In the genomic region with DNA sequence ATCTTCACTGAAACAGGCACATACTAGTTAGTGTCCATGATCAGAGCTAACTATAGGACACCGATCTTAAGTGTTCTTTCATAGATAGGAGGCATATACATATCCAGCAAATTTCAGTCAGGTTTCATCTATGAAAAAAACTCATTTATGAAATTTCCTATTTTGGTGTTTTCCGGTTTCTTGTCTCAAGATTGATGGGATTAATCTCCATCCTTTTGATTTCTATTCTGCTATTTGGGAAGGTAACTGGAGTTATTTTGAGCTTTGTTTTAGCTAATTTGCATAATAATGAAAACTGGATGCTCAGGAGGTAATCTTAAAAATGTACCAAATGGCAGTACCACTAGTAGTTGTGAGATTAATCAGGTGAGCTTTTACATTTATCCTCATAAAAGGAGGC, we compare ENCODE assay signal across 27 cellular contexts.
"Had no signal": no experiment of that assay in that cellular context is flagged by ENCODE, and none has a peak within 500 bp of the region (broad histone marks: within the 10 kb centered on the region; RNA-seq: fewer than 3 reads in every experiment).

No MANE protein-coding gene starts in this region.

- H3K27ac Mint-ChIP-seq: activated CD4-positive, alpha-beta memory T cell treated with anti-CD3 and anti-CD28 coated beads for 36 hours; activated CD4-positive, alpha-beta T cell treated with anti-CD3 and anti-CD28 coated beads, Interleukin-2, amount 10 ng/mL, durations not matched to agents 7 days and 5 days; activated naive CD8-positive, alpha-beta T cell; T-cell had no signal

- H3K27ac ChIP-seq: KMS-11, PC-9 had no signal

- H3K36me3 Mint-ChIP-seq: activated CD4-positive, alpha-beta memory T cell treated with anti-CD3 and anti-CD28 coated beads for 36 hours; activated naive CD8-positive, alpha-beta T cell; T-cell had no signal

- H3K9me3 ChIP-seq: MG63 had no signal

- ATAC-seq: activated T-cell treated with anti-CD3 and anti-CD28 coated beads, Interleukin-2, amount 50 U/mL, for 4 hours; T-cell had no signal

- H3K27me3 Mint-ChIP-seq: activated CD4-positive, alpha-beta memory T cell treated with anti-CD3 and anti-CD28 coated beads for 36 hours; activated CD4-positive, alpha-beta T cell treated with anti-CD3 and anti-CD28 coated beads, Interleukin-2, amount 10 ng/mL, durations not matched to agents 7 days and 5 days; activated naive CD8-positive, alpha-beta T cell; brain; central memory CD8-positive, alpha-beta T cell; T-cell had no signal

- H3K4me3 Mint-ChIP-seq: activated CD4-positive, alpha-beta memory T cell treated with anti-CD3 and anti-CD28 coated beads for 36 hours; activated CD4-positive, alpha-beta T cell treated with anti-CD3 and anti-CD28 coated beads, Interleukin-2, amount 10 ng/mL, durations not matched to agents 7 days and 5 days; activated naive CD8-positive, alpha-beta T cell; activated T-cell treated with anti-CD3 and anti-CD28 coated beads, Interleukin-2, amount 50 U/mL, for 4 hours; brain; central memory CD8-positive, alpha-beta T cell; T-cell had no signal

- H3K27me3 ChIP-seq: MG63 had no signal

- H2AFZ ChIP-seq: PC-9 had no signal

- H3K4me1 Mint-ChIP-seq: activated CD4-positive, alpha-beta T cell treated with anti-CD3 and anti-CD28 coated beads, Interleukin-2, amount 10 ng/mL, durations not matched to agents 7 days and 5 days; central memory CD8-positive, alpha-beta T cell had no signal

- H3K4me3 ChIP-seq: MG63, PC-9 had no signal

- DNase-seq: activated CD4-positive, alpha-beta memory T cell treated with anti-CD3 and anti-CD28 coated beads for 36 hours; activated CD4-positive, alpha-beta T cell treated with anti-CD3 and anti-CD28 coated beads, Interleukin-2, amount 10 ng/mL, durations not matched to agents 7 days and 5 days; activated CD4-positive, CD25-positive, alpha-beta regulatory T cell; activated CD8-positive, alpha-beta memory T cell treated with anti-CD3 and anti-CD28 coated beads for 24 hours; activated effector memory CD4-positive, alpha-beta T cell treated with anti-CD3 and anti-CD28 coated beads, Interleukin-2, amount 50 U/mL, for 16 hours; activated naive CD4-positive, alpha-beta T cell treated with Interleukin-2 at 50 U/mL for 16 hours; activated T-cell treated with anti-CD3 and anti-CD28 coated beads, Interleukin-2, amount 50 U/mL, for 4 hours; amygdala; MG63; MV-4-11; NCI-H1092 treated with DMSO at 0.1 percent for 48 hours; NCI-H1417 treated with DMSO at 0.1 percent for 48 hours; NCI-H1694; NCI-H2029 treated with DMSO at 0.1 percent for 48 hours; NCI-H345; NCI-H510A treated with DMSO at 0.1 percent for 48 hours; NCI-H69; NK-92 treated with Interleukin-12 subunit alpha and Interleukin-12 subunit beta, amount 100 ng/mL, for 24 hours; PC-9; SHP77 treated with DMSO at 0.1 percent for 48 hours; T-cell; T-helper 2 cell; T1000 had no signal

- H3K9me3 Mint-ChIP-seq: activated CD4-positive, alpha-beta memory T cell treated with anti-CD3 and anti-CD28 coated beads for 36 hours had no signal

- H3K4me2 ChIP-seq: KMS-11, PC-9 had no signal
